ENCODE assay signal across 34 cellular contexts in the genomic region with DNA sequence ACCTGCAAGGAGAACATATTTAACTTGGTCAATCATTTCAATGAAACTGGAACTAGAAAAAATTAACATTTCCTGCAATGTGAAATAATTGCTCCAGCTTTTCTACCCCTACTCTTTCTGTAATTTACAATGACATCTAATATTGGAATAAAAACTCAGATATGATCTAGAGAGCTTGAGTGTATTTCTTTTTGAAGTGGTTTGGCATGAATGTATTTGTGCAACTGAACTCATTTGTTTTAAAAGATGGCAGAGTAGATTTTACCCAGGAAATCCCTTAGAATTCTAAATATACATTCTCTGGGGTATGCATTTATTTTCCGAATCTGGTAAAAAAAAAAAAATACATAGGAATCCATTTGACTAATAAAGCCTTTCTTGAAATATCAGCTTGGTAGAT.
"Had no signal": no experiment of that assay in that cellular context is flagged by ENCODE, and none has a peak within 500 bp of the region (broad histone marks: within the 10 kb centered on the region; RNA-seq: fewer than 3 reads in every experiment).

No MANE protein-coding gene starts in this region.

- H3K27me3 ChIP-seq: ascending aorta, cardiac muscle cell had no signal

- H3K4me3 Mint-ChIP-seq: activated B cell treated with CpG ODN at 0.5 μM for 24 hours; activated CD4-positive, alpha-beta memory T cell treated with anti-CD3 and anti-CD28 coated beads for 36 hours; activated CD4-positive, alpha-beta T cell treated with anti-CD3 and anti-CD28 coated beads, Interleukin-2, amount 10 ng/mL, durations not matched to agents 24 days and 14 days; activated CD8-positive, alpha-beta memory T cell treated with anti-CD3 and anti-CD28 coated beads, Interleukin-2, amount 10 ng/mL, durations not matched to agents 7 days and 5 days; activated CD8-positive, alpha-beta T cell treated with anti-CD3 and anti-CD28 coated beads, Interleukin-2, amount 10 ng/mL, durations not matched to agents 7 days and 5 days; activated naive CD4-positive, alpha-beta T cell treated with anti-CD3 and anti-CD28 coated beads, Interleukin-2, amount 10 ng/mL, durations not matched to agents 7 days and 5 days; activated naive CD4-positive, alpha-beta T cell treated with anti-CD3 and anti-CD28 coated beads, Interleukin-2, amount 50 U/mL, for 24 hours; activated naive CD8-positive, alpha-beta T cell; activated naive CD8-positive, alpha-beta T cell treated with anti-CD3 and anti-CD28 coated beads, Interleukin-2, amount 10 ng/mL, durations not matched to agents 7 days and 5 days; activated naive CD8-positive, alpha-beta T cell treated with anti-CD3 and anti-CD28 coated beads, Interleukin-2, amount 50 U/mL, for 24 hours; activated T-cell treated with anti-CD3 and anti-CD28 coated beads, Interleukin-2, amount 50 U/mL, for 24 hours; brain; T-helper 1 cell treated with Interleukin-12 subunit alpha and Interleukin-12 subunit beta and Interleukin-4 antibody, amounts not matched to agents 30 μg/mL and 1 μg/mL, for 36 hours; T-helper 2 cell treated with Interferon-gamma antibody and Interleukin-4, amounts not matched to agents 5 μg/mL and 100 μg/mL, for 36 hours had no signal

- H3K27ac Mint-ChIP-seq: activated B cell treated with CpG ODN at 0.5 μM for 24 hours; activated CD4-positive, alpha-beta memory T cell treated with anti-CD3 and anti-CD28 coated beads for 36 hours; activated CD4-positive, alpha-beta T cell treated with anti-CD3 and anti-CD28 coated beads, Interleukin-2, amount 10 ng/mL, durations not matched to agents 24 days and 14 days; activated CD8-positive, alpha-beta memory T cell treated with anti-CD3 and anti-CD28 coated beads, Interleukin-2, amount 10 ng/mL, durations not matched to agents 7 days and 5 days; activated CD8-positive, alpha-beta T cell treated with anti-CD3 and anti-CD28 coated beads, Interleukin-2, amount 10 ng/mL, durations not matched to agents 7 days and 5 days; activated naive CD4-positive, alpha-beta T cell treated with anti-CD3 and anti-CD28 coated beads, Interleukin-2, amount 10 ng/mL, durations not matched to agents 7 days and 5 days; activated naive CD4-positive, alpha-beta T cell treated with anti-CD3 and anti-CD28 coated beads, Interleukin-2, amount 50 U/mL, for 24 hours; activated naive CD8-positive, alpha-beta T cell; activated naive CD8-positive, alpha-beta T cell treated with anti-CD3 and anti-CD28 coated beads, Interleukin-2, amount 10 ng/mL, durations not matched to agents 7 days and 5 days; activated naive CD8-positive, alpha-beta T cell treated with anti-CD3 and anti-CD28 coated beads, Interleukin-2, amount 50 U/mL, for 24 hours; activated T-cell treated with anti-CD3 and anti-CD28 coated beads, Interleukin-2, amount 50 U/mL, for 24 hours; activated T-helper 2 cell treated with anti-CD3 and anti-CD28 coated beads, Interferon-gamma antibody, Interleukin-2, Interleukin-4, amounts not matched to agents 10 μg/mL and 5 μg/mL and 100 μg/mL, durations not matched to agents 14 hours and 24 hours and 36 hours; brain; T-helper 1 cell treated with Interleukin-12 subunit alpha and Interleukin-12 subunit beta and Interleukin-4 antibody, amounts not matched to agents 30 μg/mL and 1 μg/mL, for 36 hours; T-helper 2 cell treated with Interferon-gamma antibody and Interleukin-4, amounts not matched to agents 5 μg/mL and 100 μg/mL, for 36 hours had no signal

- H3K36me3 ChIP-seq: ascending aorta, cardiac muscle cell had no signal

- H3K27ac ChIP-seq: ascending aorta, cardiac muscle cell, VCaP had no signal

- H3K4me1 Mint-ChIP-seq: activated B cell treated with CpG ODN at 0.5 μM for 24 hours; activated CD8-positive, alpha-beta memory T cell treated with anti-CD3 and anti-CD28 coated beads, Interleukin-2, amount 10 ng/mL, durations not matched to agents 7 days and 5 days; activated naive CD8-positive, alpha-beta T cell treated with anti-CD3 and anti-CD28 coated beads, Interleukin-2, amount 10 ng/mL, durations not matched to agents 7 days and 5 days had no signal

- H3K9me3 ChIP-seq: ascending aorta had no signal

- H3K4me3 ChIP-seq: ascending aorta, cardiac muscle cell had no signal

- ATAC-seq: activated CD8-positive, alpha-beta memory T cell treated with anti-CD3 and anti-CD28 coated beads, Interleukin-2, amount 10 ng/mL, durations not matched to agents 7 days and 5 days; activated CD8-positive, alpha-beta T cell treated with anti-CD3 and anti-CD28 coated beads, Interleukin-2, amount 10 ng/mL, durations not matched to agents 7 days and 5 days; activated naive CD8-positive, alpha-beta T cell treated with anti-CD3 and anti-CD28 coated beads, Interleukin-2, amount 50 U/mL, for 24 hours had no signal

- DNase-seq: activated B cell treated with CpG ODN at 0.5 μM for 24 hours; activated CD4-positive, alpha-beta memory T cell treated with anti-CD3 and anti-CD28 coated beads for 36 hours; activated CD4-positive, alpha-beta T cell treated with anti-CD3 and anti-CD28 coated beads for 4 hours; activated CD4-positive, alpha-beta T cell treated with anti-CD3 and anti-CD28 coated beads, Interleukin-2, amount 10 ng/mL, durations not matched to agents 24 days and 14 days; activated CD4-positive, alpha-beta T cell treated with anti-CD3 and anti-CD28 coated beads, Interleukin-2, amount 50 U/mL, for 1 hour; activated CD4-positive, alpha-beta T cell treated with anti-CD3 and anti-CD28 coated beads, Interleukin-2, amount 50 U/mL, for 4 hours; activated CD4-positive, CD25-positive, alpha-beta regulatory T cell treated with anti-CD3 and anti-CD28 coated beads, Interleukin-2, amount 50 U/mL, for 72 hours; activated CD8-positive, alpha-beta memory T cell treated with anti-CD3 and anti-CD28 coated beads for 24 hours; activated CD8-positive, alpha-beta memory T cell treated with anti-CD3 and anti-CD28 coated beads, Interleukin-2, amount 10 ng/mL, durations not matched to agents 7 days and 5 days; activated CD8-positive, alpha-beta memory T cell treated with anti-CD3 and anti-CD28 coated beads, Interleukin-2, amount 50 U/mL, for 48 hours; activated CD8-positive, alpha-beta T cell treated with anti-CD3 and anti-CD28 coated beads, Interleukin-2, amount 10 ng/mL, durations not matched to agents 7 days and 5 days; activated effector memory CD4-positive, alpha-beta T cell treated with Interleukin-2 at 50 U/mL for 16 hours; activated gamma-delta T cell; activated naive CD4-positive, alpha-beta T cell treated with anti-CD3 and anti-CD28 coated beads, Interleukin-2, amount 10 ng/mL, durations not matched to agents 7 days and 5 days; activated naive CD4-positive, alpha-beta T cell treated with Interleukin-2 at 50 U/mL for 16 hours; activated naive CD8-positive, alpha-beta T cell treated with anti-CD3 and anti-CD28 coated beads, Interleukin-2, amount 10 ng/mL, durations not matched to agents 7 days and 5 days; activated naive CD8-positive, alpha-beta T cell treated with anti-CD3 and anti-CD28 coated beads, Interleukin-2, amount 50 U/mL, for 24 hours; activated T-cell treated with anti-CD3 and anti-CD28 coated beads, Interleukin-2, amount 50 U/mL, for 24 hours; activated T-cell treated with anti-CD3 and anti-CD28 coated beads, Interleukin-2, amount 50 U/mL, for 48 hours; amygdala; anterior cingulate cortex; central memory CD4-positive, alpha-beta T cell; T-helper 1 cell; T-helper 2 cell; T-helper 9 cell had no signal

- H3K4me1 ChIP-seq: ascending aorta had no signal

- H3K36me3 Mint-ChIP-seq: activated CD4-positive, alpha-beta memory T cell treated with anti-CD3 and anti-CD28 coated beads for 36 hours; activated CD8-positive, alpha-beta memory T cell treated with anti-CD3 and anti-CD28 coated beads, Interleukin-2, amount 10 ng/mL, durations not matched to agents 7 days and 5 days; activated naive CD4-positive, alpha-beta T cell treated with anti-CD3 and anti-CD28 coated beads, Interleukin-2, amount 10 ng/mL, durations not matched to agents 7 days and 5 days; activated naive CD4-positive, alpha-beta T cell treated with anti-CD3 and anti-CD28 coated beads, Interleukin-2, amount 50 U/mL, for 24 hours; activated naive CD8-positive, alpha-beta T cell; activated naive CD8-positive, alpha-beta T cell treated with anti-CD3 and anti-CD28 coated beads, Interleukin-2, amount 10 ng/mL, durations not matched to agents 7 days and 5 days; brain had no signal

- H3K9me3 Mint-ChIP-seq: activated B cell treated with CpG ODN at 0.5 μM for 24 hours; activated CD4-positive, alpha-beta memory T cell treated with anti-CD3 and anti-CD28 coated beads for 36 hours; activated CD4-positive, alpha-beta T cell treated with anti-CD3 and anti-CD28 coated beads, Interleukin-2, amount 10 ng/mL, durations not matched to agents 24 days and 14 days; activated naive CD4-positive, alpha-beta T cell treated with anti-CD3 and anti-CD28 coated beads, Interleukin-2, amount 10 ng/mL, durations not matched to agents 7 days and 5 days; activated naive CD4-positive, alpha-beta T cell treated with anti-CD3 and anti-CD28 coated beads, Interleukin-2, amount 50 U/mL, for 24 hours; activated naive CD8-positive, alpha-beta T cell treated with anti-CD3 and anti-CD28 coated beads, Interleukin-2, amount 10 ng/mL, durations not matched to agents 7 days and 5 days; activated naive CD8-positive, alpha-beta T cell treated with anti-CD3 and anti-CD28 coated beads, Interleukin-2, amount 50 U/mL, for 24 hours; activated T-cell treated with anti-CD3 and anti-CD28 coated beads, Interleukin-2, amount 50 U/mL, for 24 hours; activated T-helper 2 cell treated with anti-CD3 and anti-CD28 coated beads, Interferon-gamma antibody, Interleukin-2, Interleukin-4, amounts not matched to agents 10 μg/mL and 5 μg/mL and 100 μg/mL, durations not matched to agents 14 hours and 24 hours and 36 hours; brain; T-helper 1 cell treated with Interleukin-12 subunit alpha and Interleukin-12 subunit beta and Interleukin-4 antibody, amounts not matched to agents 30 μg/mL and 1 μg/mL, for 36 hours; T-helper 2 cell treated with Interferon-gamma antibody and Interleukin-4, amounts not matched to agents 5 μg/mL and 100 μg/mL, for 36 hours had no signal
